ENCODE assay signal across 8 cellular contexts in genomic region chr4:780730-781492, GRCh38. TPM values are rescaled to one million over a fixed set of nuclear protein-coding genes. Genes with fewer than 3 reads are reported as not detected.
DNase-seq lines count a peak whose midpoint lies in the region; ATAC-seq, FAIRE-seq and TF ChIP-seq lines count a peak whose summit lies in the region.

No MANE protein-coding gene starts in this region.

- in situ Hi-C loops in ACHN (cut with HindIII; ENCODE audit: low pct_ligation_motif_present, low pct_unique_long_range_greater_than_20kb, low sequenced_read_pairs): no loop called here

- DNase-seq in bronchial epithelial cell (ENCODE audit: low read depth): no peak
- no peak for DNase-seq in NCI-H2227 treated with DMSO at 0.1 percent for 48 hours (lab: John Stamatoyannopoulos, UW)
- DNase-seq in OCI-M2 (lab: John Stamatoyannopoulos, UW; ENCODE audit: unreplicated experiment): no peak
- DNase-seq in ACHN: no peak

- H3K27ac ChIP-seq in HUES48 (ENCODE audit: low read depth, low read length): peak overlapping the region; percentile 98
- H3K27ac ChIP-seq in mesodermal cell (ENCODE audit: low read depth, low read length, severe bottlenecking): peak overlapping the region; percentile 99

- peaks cover 44% of the 10 kb centered on the region for H3K36me3 ChIP-seq in HUES48 (ENCODE audit: control insufficient read depth, insufficient read depth, low read length)
- H3K36me3 ChIP-seq in bronchial epithelial cell (ENCODE audit: control insufficient read depth, insufficient read depth, low read length): peaks cover 18% of the 10 kb centered on the region
- H3K36me3 ChIP-seq in mesodermal cell (ENCODE audit: control insufficient read depth, insufficient read depth, low read length): peaks cover 48% of the 10 kb centered on the region

- H3K4me3 ChIP-seq in HUES48 (ENCODE audit: low read depth, low read length) (peak overlapping the region; percentile 96), bronchial epithelial cell (ENCODE audit: low read depth, low read length) (peak overlapping the region; percentile 99), mesodermal cell (ENCODE audit: extremely low read depth, insufficient read depth, low read length, poor library complexity, severe bottlenecking) (peak overlapping the region; percentile 96)

- no peak for FAIRE-seq in bronchial epithelial cell (lab: Jason Lieb, UNC)

- H3K27me3 ChIP-seq in HUES48 (ENCODE audit: control insufficient read depth, insufficient read depth, low read length) (peaks cover 31% of the 10 kb centered on the region), bronchial epithelial cell (ENCODE audit: control insufficient read depth, insufficient read depth, low read length) (peaks cover 1% of the 10 kb centered on the region)

- no peaks in the 10 kb centered on the region for H3K9me3 ChIP-seq in HUES48 (ENCODE audit: control insufficient read depth, insufficient read depth, low read length)
- H3K9me3 ChIP-seq in mesodermal cell (ENCODE audit: control insufficient read depth, low read length): no peaks in the 10 kb centered on the region

- H3K4me1 ChIP-seq in HUES48 (ENCODE audit: control insufficient read depth, insufficient read depth, low read length) (peaks cover 17% of the 10 kb centered on the region), mesodermal cell (ENCODE audit: control insufficient read depth, insufficient read depth, low read length, poor library complexity, severe bottlenecking) (peaks cover 14% of the 10 kb centered on the region)

- no peak for TF ChIP-seq CTCF in bronchial epithelial cell (IDR thresholded peaks at IDR 0.05; ENCODE audit: insufficient read depth, low read length, severe bottlenecking)

- 5 to 7% methylated on average over 28 to 30 of the region's 38 CpGs for WGBS in mesodermal cell (ENCODE audit: insufficient coverage in 2 of 2), 2 experiments

- ATAC-seq in GM18517 (IDR thresholded peaks at IDR 0.05; ENCODE audit: unreplicated experiment): peak; percentile 4
- no peak for ATAC-seq in GM19467 (IDR thresholded peaks at IDR 0.05; ENCODE audit: unreplicated experiment)

- peak overlapping the region; percentile 98 for H3K9ac ChIP-seq in HUES48 (ENCODE audit: low read depth, low read length)

RNA-seq across cellular contexts. Expression of gene CPLX1, which starts 45.0 kb away (rescaled TPM):
- total RNA-seq in bronchial epithelial cell: not detected in 2 replicates
- 0.22 TPM for polyA plus RNA-seq in mesodermal cell (2013, experiment 1 of 2)
- polyA plus RNA-seq in mesodermal cell (2013, experiment 2 of 2): 0.20 TPM
